ENCODE assay signal across 1 cellular context in the genomic region with DNA sequence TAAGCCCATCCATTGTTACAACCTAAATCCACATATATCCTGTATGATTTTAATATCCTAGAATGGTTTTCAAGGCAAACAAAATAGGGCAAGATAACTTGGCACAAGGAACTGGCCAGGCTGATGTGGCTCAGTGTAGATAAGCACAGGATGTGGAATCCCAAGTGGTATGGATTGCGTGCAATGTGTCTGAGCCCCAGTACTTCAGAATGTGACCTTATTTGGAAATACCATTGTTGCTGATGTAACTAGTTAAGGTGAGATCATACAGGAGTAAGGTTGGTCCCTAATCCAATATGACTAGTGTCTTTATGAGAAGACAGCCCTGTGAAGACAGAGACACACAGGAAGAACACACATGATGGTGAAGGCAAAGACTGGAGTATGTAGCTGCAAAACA.
TF ChIP-seq lines count a peak whose summit lies in the region.

No MANE protein-coding gene starts in this region.

TF ChIP-seq in GM23338, 12 proteins besides CTCF, POLR2A, EP300 and RAD21 (continued from another document):
- no peak for TF ChIP-seq ZNF331 (CRISPR knock-in tag; IDR thresholded peaks at IDR 0.05; ENCODE audit: low read depth)
- no peak for TF ChIP-seq EZH2 (IDR thresholded peaks at IDR 0.05; ENCODE audit: low read depth, unreplicated experiment)
- TF ChIP-seq ZNF114 (CRISPR knock-in tag; IDR thresholded peaks at IDR 0.05) = no peak
- TF ChIP-seq CREB1 (CRISPR knock-in tag; IDR thresholded peaks at IDR 0.05; ENCODE audit: low read depth) = no peak
- TF ChIP-seq POLR2AphosphoS5 (IDR thresholded peaks at IDR 0.05; ENCODE audit: low read depth) = no peak
- no peak for TF ChIP-seq JUNB (IDR thresholded peaks at IDR 0.05; ENCODE audit: unreplicated experiment)
- TF ChIP-seq, protein P1, sequence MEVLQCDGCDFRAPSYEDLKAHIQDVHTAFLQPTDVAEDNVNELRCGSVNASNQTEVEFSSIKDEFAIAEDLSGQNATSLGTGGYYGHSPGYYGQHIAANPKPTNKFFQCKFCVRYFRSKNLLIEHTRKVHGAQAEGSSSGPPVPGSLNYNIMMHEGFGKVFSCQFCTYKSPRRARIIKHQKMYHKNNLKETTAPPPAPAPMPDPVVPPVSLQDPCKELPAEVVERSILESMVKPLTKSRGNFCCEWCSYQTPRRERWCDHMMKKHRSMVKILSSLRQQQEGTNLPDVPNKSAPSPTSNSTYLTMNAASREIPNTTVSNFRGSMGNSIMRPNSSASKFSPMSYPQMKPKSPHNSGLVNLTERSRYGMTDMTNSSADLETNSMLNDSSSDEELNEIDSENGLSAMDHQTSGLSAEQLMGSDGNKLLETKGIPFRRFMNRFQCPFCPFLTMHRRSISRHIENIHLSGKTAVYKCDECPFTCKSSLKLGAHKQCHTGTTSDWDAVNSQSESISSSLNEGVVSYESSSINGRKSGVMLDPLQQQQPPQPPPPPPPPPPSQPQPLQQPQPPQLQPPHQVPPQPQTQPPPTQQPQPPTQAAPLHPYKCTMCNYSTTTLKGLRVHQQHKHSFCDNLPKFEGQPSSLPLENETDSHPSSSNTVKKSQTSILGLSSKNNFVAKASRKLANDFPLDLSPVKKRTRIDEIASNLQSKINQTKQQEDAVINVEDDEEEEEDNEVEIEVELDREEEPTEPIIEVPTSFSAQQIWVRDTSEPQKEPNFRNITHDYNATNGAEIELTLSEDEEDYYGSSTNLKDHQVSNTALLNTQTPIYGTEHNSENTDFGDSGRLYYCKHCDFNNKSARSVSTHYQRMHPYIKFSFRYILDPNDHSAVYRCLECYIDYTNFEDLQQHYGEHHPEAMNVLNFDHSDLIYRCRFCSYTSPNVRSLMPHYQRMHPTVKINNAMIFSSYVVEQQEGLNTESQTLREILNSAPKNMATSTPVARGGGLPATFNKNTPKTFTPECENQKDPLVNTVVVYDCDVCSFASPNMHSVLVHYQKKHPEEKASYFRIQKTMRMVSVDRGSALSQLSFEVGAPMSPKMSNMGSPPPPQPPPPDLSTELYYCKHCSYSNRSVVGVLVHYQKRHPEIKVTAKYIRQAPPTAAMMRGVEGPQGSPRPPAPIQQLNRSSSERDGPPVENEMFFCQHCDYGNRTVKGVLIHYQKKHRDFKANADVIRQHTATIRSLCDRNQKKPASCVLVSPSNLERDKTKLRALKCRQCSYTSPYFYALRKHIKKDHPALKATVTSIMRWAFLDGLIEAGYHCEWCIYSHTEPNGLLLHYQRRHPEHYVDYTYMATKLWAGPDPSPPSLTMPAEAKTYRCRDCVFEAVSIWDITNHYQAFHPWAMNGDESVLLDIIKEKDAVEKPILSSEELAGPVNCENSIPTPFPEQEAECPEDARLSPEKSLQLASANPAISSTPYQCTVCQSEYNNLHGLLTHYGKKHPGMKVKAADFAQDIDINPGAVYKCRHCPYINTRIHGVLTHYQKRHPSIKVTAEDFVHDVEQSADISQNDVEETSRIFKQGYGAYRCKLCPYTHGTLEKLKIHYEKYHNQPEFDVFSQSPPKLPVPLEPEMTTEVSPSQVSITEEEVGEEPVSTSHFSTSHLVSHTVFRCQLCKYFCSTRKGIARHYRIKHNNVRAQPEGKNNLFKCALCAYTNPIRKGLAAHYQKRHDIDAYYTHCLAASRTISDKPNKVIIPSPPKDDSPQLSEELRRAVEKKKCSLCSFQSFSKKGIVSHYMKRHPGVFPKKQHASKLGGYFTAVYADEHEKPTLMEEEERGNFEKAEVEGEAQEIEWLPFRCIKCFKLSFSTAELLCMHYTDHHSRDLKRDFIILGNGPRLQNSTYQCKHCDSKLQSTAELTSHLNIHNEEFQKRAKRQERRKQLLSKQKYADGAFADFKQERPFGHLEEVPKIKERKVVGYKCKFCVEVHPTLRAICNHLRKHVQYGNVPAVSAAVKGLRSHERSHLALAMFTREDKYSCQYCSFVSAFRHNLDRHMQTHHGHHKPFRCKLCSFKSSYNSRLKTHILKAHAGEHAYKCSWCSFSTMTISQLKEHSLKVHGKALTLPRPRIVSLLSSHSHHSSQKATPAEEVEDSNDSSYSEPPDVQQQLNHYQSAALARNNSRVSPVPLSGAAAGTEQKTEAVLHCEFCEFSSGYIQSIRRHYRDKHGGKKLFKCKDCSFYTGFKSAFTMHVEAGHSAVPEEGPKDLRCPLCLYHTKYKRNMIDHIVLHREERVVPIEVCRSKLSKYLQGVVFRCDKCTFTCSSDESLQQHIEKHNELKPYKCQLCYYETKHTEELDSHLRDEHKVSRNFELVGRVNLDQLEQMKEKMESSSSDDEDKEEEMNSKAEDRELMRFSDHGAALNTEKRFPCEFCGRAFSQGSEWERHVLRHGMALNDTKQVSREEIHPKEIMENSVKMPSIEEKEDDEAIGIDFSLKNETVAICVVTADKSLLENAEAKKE (CRISPR knock-in tag; IDR thresholded peaks at IDR 0.05) = no peak
- TF ChIP-seq, protein P2, sequence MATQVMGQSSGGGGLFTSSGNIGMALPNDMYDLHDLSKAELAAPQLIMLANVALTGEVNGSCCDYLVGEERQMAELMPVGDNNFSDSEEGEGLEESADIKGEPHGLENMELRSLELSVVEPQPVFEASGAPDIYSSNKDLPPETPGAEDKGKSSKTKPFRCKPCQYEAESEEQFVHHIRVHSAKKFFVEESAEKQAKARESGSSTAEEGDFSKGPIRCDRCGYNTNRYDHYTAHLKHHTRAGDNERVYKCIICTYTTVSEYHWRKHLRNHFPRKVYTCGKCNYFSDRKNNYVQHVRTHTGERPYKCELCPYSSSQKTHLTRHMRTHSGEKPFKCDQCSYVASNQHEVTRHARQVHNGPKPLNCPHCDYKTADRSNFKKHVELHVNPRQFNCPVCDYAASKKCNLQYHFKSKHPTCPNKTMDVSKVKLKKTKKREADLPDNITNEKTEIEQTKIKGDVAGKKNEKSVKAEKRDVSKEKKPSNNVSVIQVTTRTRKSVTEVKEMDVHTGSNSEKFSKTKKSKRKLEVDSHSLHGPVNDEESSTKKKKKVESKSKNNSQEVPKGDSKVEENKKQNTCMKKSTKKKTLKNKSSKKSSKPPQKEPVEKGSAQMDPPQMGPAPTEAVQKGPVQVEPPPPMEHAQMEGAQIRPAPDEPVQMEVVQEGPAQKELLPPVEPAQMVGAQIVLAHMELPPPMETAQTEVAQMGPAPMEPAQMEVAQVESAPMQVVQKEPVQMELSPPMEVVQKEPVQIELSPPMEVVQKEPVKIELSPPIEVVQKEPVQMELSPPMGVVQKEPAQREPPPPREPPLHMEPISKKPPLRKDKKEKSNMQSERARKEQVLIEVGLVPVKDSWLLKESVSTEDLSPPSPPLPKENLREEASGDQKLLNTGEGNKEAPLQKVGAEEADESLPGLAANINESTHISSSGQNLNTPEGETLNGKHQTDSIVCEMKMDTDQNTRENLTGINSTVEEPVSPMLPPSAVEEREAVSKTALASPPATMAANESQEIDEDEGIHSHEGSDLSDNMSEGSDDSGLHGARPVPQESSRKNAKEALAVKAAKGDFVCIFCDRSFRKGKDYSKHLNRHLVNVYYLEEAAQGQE (IDR thresholded peaks at IDR 0.05; ENCODE audit: unreplicated experiment) = no peak
